14 cellular contexts compared by ENCODE assay signal in the genomic region with DNA sequence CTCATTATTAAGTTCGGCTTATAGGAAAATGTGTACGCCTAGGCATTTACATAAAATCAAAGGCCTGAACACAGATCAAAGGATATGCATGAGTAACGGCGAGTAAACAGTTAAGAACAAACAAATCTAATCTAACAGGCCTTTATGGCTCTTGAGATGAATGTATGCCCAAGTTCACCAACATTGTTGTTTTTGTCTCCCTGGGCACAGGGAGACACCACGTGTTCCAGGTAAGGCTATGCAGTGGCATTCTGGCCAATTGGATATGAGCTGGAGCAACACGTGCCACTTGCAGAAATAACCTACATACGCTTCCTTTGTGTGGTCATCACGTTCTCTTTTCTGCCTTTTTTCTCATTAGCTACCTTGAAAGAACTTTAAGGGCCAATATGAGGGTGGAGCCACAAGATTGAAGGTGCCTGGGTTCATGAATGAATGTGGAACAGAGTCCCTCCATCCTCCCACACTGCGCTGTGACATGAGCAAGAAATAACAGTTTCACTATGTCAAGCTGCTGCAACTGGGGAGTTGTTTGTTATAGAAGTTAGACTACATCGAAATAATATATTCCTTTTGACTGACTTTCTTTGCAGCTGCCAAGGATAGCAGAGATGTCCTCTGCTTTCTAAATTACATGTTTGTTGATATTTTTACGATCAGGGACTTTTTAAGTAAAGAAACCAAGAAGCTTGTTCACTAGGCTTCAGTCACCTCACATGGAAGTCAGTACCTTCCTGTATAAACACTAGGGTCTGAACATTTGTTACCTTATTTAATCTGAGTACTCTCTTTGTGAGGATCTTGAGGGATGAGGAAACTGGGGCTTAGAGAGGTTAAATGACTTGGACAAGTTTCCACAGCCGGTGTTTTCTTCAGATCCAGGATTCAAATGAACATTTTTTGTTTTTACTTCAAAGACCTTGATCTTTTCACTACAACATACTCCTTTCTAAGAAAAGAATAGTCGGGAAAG.
DNase-seq lines count a peak whose midpoint lies in the region; ATAC-seq and TF ChIP-seq lines count a peak whose summit lies in the region.
"Had no signal": no experiment of that assay in that cellular context is flagged by ENCODE, and none has a peak within 500 bp of the region (broad histone marks: within the 10 kb centered on the region; RNA-seq: fewer than 3 reads in every experiment).

No MANE protein-coding gene starts in this region.

- POLR2A ChIA-PET in CD8-positive, alpha-beta T cell (lab: Charles Lee), result interaction anchor here (1.1 kb wide), 1 partner anchor 18 kb away, joined by 5 read pairs; no protein-coding TSS in a partner anchor

- H3K9me3 ChIP-seq in CD8-positive, alpha-beta T cell (ENCODE audit: low read length), result no peaks in the 10 kb centered on the region
- no peaks in the 10 kb centered on the region for H3K9me3 ChIP-seq in T-helper 17 cell (ENCODE audit: control insufficient read depth, low read length, poor library complexity, severe bottlenecking)
- H3K9me3 ChIP-seq: testis had no signal

- no peak for DNase-seq in CD8-positive, alpha-beta T cell
- DNase-seq in T-helper 17 cell, result peak in 1 of 3 donors; percentile 10
- DNase-seq in natural killer cell treated with Interleukin-12 subunit alpha and Interleukin-12 subunit beta and Interleukin-15 and Interleukin-18, amount 100 ng/mL, for 72 hours (ENCODE audit: low spot score), result no peak
- no peak for DNase-seq in GM23338 (ENCODE audit: low spot score)
- DNase-seq in foreskin keratinocyte, result no peak
- DNase-seq: activated gamma-delta T cell treated with Interleukin-2 at 50 U/mL for 16 hours; Calu3; glutamatergic neuron; MV-4-11; naive thymus-derived CD8-positive, alpha-beta T cell; testis had no signal

- H3K4me1 Mint-ChIP-seq in CD8-positive, alpha-beta T cell (ENCODE audit: low read depth), result peaks cover 28% of the 10 kb centered on the region
- peaks cover 20% of the 10 kb centered on the region for H3K4me1 Mint-ChIP-seq in T-helper 17 cell
- peaks cover 5 to 6% of the 10 kb centered on the region in 2 donors for H3K4me1 Mint-ChIP-seq in natural killer cell treated with Interleukin-12 subunit alpha and Interleukin-12 subunit beta and Interleukin-15 and Interleukin-18, amount 100 ng/mL, for 72 hours (ENCODE audit: low read depth in 2 of 2)
- H3K4me1 Mint-ChIP-seq in GM23338, result peaks cover 7% of the 10 kb centered on the region; the same call in 1 of the 3 replicates

- H3K36me3 ChIP-seq in CD8-positive, alpha-beta T cell (ENCODE audit: insufficient read depth, low read length), result no peaks in the 10 kb centered on the region
- no peaks in the 10 kb centered on the region for H3K36me3 ChIP-seq in GM23338 (ENCODE audit: insufficient read depth)

- peak overlapping the region; percentile 46 for H3K27ac Mint-ChIP-seq in CD8-positive, alpha-beta T cell
- H3K27ac Mint-ChIP-seq in T-helper 17 cell (peak overlapping the region; percentile 81), GM23338 (no peak overlapping the region)
- no peak overlapping the region for H3K27ac Mint-ChIP-seq in natural killer cell treated with Interleukin-12 subunit alpha and Interleukin-12 subunit beta and Interleukin-15 and Interleukin-18, amount 100 ng/mL, for 72 hours

- H3K27ac ChIP-seq in CD8-positive, alpha-beta T cell (ENCODE audit: low read depth, low read length), result no peak overlapping the region
- H3K27ac ChIP-seq in GM23338 (ENCODE audit: low read depth), result no peak overlapping the region
- no peak overlapping the region for H3K27ac ChIP-seq in foreskin keratinocyte
- H3K27ac ChIP-seq: testis had no signal

- H2AFZ ChIP-seq in GM23338, result no peak overlapping the region

- no peak overlapping the region for H3K4me3 Mint-ChIP-seq in CD8-positive, alpha-beta T cell
- H3K4me3 Mint-ChIP-seq in T-helper 17 cell (peak overlapping the region; percentile 52), GM23338 (no peak overlapping the region)
- peak overlapping the region; percentile 33 for H3K4me3 Mint-ChIP-seq in natural killer cell treated with Interleukin-12 subunit alpha and Interleukin-12 subunit beta and Interleukin-15 and Interleukin-18, amount 100 ng/mL, for 72 hours
- H3K4me3 Mint-ChIP-seq: brain; naive thymus-derived CD8-positive, alpha-beta T cell had no signal

- H3K9me2 ChIP-seq in GM23338 (ENCODE audit: insufficient read depth), result no peaks in the 10 kb centered on the region

- intact Hi-C loops in CD8-positive, alpha-beta T cell (cut with DNase I, micrococcal nuclease), result no loop called here

- H3K36me3 Mint-ChIP-seq in CD8-positive, alpha-beta T cell, result no peaks in the 10 kb centered on the region
- H3K36me3 Mint-ChIP-seq in T-helper 17 cell (ENCODE audit: low read depth), result no peaks in the 10 kb centered on the region
- H3K36me3 Mint-ChIP-seq in natural killer cell treated with Interleukin-12 subunit alpha and Interleukin-12 subunit beta and Interleukin-15 and Interleukin-18, amount 100 ng/mL, for 72 hours, result no peaks in the 10 kb centered on the region
- H3K36me3 Mint-ChIP-seq in GM23338 (ENCODE audit: low read depth), result peaks cover 5% of the 10 kb centered on the region; the same call in 1 of the 3 replicates
- H3K36me3 Mint-ChIP-seq: brain had no signal

- no peak overlapping the region for H3K4me3 ChIP-seq in CD8-positive, alpha-beta T cell (ENCODE audit: low read depth, low read length)
- H3K4me3 ChIP-seq in GM23338, result no peak overlapping the region
- H3K4me3 ChIP-seq: testis had no signal

- no peak for TF ChIP-seq CTCF in CD8-positive, alpha-beta T cell (IDR thresholded peaks at IDR 0.05)
- TF ChIP-seq CTCF in GM23338 (conservative IDR thresholded peaks at IDR 0.05; ENCODE audit: low read depth in 2 of 2) (no peak), foreskin keratinocyte (conservative IDR thresholded peaks at IDR 0.05) (no peak)

- H3K27me3 ChIP-seq in CD8-positive, alpha-beta T cell (ENCODE audit: insufficient read depth, low read length), result no peaks in the 10 kb centered on the region
- H3K27me3 ChIP-seq in GM23338 (ENCODE audit: insufficient read depth) (no peaks in the 10 kb centered on the region), foreskin keratinocyte (no peaks in the 10 kb centered on the region)
- H3K27me3 ChIP-seq: testis had no signal

- no peaks in the 10 kb centered on the region for H4K20me1 ChIP-seq in GM23338 (replicated peaks; ENCODE audit: insufficient read depth)

- H3K79me2 ChIP-seq in GM23338 (replicated peaks; ENCODE audit: insufficient read depth), result no peaks in the 10 kb centered on the region

- ATAC-seq in CD8-positive, alpha-beta T cell, result no peak
- ATAC-seq in GM18867 (IDR thresholded peaks at IDR 0.05; ENCODE audit: unreplicated experiment) (peak; percentile 59), T-helper 17 cell (peak; percentile 98), GM23338 (no peak), foreskin keratinocyte (no peak), GM18498 (IDR thresholded peaks at IDR 0.05; ENCODE audit: unreplicated experiment) (no peak)
- peak in 1 of 2 donors; percentile 38 for ATAC-seq in natural killer cell treated with Interleukin-12 subunit alpha and Interleukin-12 subunit beta and Interleukin-15 and Interleukin-18, amount 100 ng/mL, for 72 hours
- ATAC-seq: naive thymus-derived CD8-positive, alpha-beta T cell had no signal

- peaks cover 7% of the 10 kb centered on the region for H3K4me1 ChIP-seq in CD8-positive, alpha-beta T cell (ENCODE audit: insufficient read depth, low read length)
- H3K4me1 ChIP-seq in GM23338 (ENCODE audit: insufficient read depth) (no peaks in the 10 kb centered on the region), foreskin keratinocyte (no peaks in the 10 kb centered on the region)

- H3K4me2 ChIP-seq in GM23338, result no peak overlapping the region

- H3K27me3 Mint-ChIP-seq in CD8-positive, alpha-beta T cell (ENCODE audit: low read depth), result no peaks in the 10 kb centered on the region
- H3K27me3 Mint-ChIP-seq in T-helper 17 cell (no peaks in the 10 kb centered on the region), GM23338 (ENCODE audit: insufficient read depth, low read depth, poor library complexity) (no peaks in the 10 kb centered on the region)
- no peaks in the 10 kb centered on the region for H3K27me3 Mint-ChIP-seq in natural killer cell treated with Interleukin-12 subunit alpha and Interleukin-12 subunit beta and Interleukin-15 and Interleukin-18, amount 100 ng/mL, for 72 hours
- H3K27me3 Mint-ChIP-seq: brain; naive thymus-derived CD8-positive, alpha-beta T cell had no signal

- no peaks in the 10 kb centered on the region for H3F3A ChIP-seq in GM23338 (replicated peaks; ENCODE audit: low read depth)

- CTCF ChIA-PET in CD8-positive, alpha-beta T cell (lab: Charles Lee), result interaction anchor here (1.3 kb wide), 1 partner anchor 17 kb away, joined by 3 read pairs; no protein-coding TSS in a partner anchor

- peaks cover 6% of the 10 kb centered on the region for H3K9me3 Mint-ChIP-seq in CD8-positive, alpha-beta T cell
- H3K9me3 Mint-ChIP-seq in natural killer cell treated with Interleukin-12 subunit alpha and Interleukin-12 subunit beta and Interleukin-15 and Interleukin-18, amount 100 ng/mL, for 72 hours, result no peaks in the 10 kb centered on the region
- peaks cover 5% of the 10 kb centered on the region for H3K9me3 Mint-ChIP-seq in GM23338

TF ChIP-seq in GM23338, 12 proteins besides CTCF, POLR2A, EP300 and RAD21 (continues in another document):
- TF ChIP-seq, protein P1, sequence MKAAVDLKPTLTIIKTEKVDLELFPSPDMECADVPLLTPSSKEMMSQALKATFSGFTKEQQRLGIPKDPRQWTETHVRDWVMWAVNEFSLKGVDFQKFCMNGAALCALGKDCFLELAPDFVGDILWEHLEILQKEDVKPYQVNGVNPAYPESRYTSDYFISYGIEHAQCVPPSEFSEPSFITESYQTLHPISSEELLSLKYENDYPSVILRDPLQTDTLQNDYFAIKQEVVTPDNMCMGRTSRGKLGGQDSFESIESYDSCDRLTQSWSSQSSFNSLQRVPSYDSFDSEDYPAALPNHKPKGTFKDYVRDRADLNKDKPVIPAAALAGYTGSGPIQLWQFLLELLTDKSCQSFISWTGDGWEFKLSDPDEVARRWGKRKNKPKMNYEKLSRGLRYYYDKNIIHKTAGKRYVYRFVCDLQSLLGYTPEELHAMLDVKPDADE (IDR thresholded peaks at IDR 0.05), result no peak

Comparison
In these comparisons a context has a peak if more than half of its experiments do, and no peak if none do; other contexts are left out.
1. ATAC-seq: peak in GM18867 (single experiment) and T-helper 17 cell (single experiment); none in CD8-positive, alpha-beta T cell (single experiment), GM23338 (single experiment), foreskin keratinocyte (single experiment) and GM18498 (single experiment).
2. H3K27ac Mint-ChIP-seq: peak in CD8-positive, alpha-beta T cell (single experiment) and T-helper 17 cell (single experiment); none in natural killer cell treated with Interleukin-12 subunit alpha and Interleukin-12 subunit beta and Interleukin-15 and Interleukin-18, amount 100 ng/mL, for 72 hours (0 of 2) and GM23338 (single experiment).
3. H3K4me3 Mint-ChIP-seq: peak in T-helper 17 cell (single experiment) and natural killer cell treated with Interleukin-12 subunit alpha and Interleukin-12 subunit beta and Interleukin-15 and Interleukin-18, amount 100 ng/mL, for 72 hours (single experiment); none in CD8-positive, alpha-beta T cell (single experiment) and GM23338 (single experiment).